26 cellular contexts compared by ENCODE assay signal in the genomic region with DNA sequence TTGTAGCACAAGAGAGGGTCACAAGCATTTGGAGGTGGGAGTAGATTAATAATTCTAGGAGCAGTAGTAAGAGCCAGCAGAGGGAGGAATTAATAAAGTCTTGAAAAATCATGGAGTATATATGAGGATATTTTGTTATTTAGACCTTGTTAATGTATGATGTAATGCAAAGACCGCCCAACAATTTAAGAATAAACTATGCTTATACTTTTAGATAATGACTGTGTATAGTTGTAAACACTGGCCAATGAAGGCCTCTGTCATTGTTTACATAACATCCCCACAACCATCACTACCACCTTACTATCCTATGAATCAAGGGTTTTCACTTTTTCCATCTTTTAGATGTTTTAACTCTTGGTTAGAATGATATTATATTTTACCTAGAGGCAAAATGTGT.
"Had no signal": no experiment of that assay in that cellular context is flagged by ENCODE, and none has a peak within 500 bp of the region (broad histone marks: within the 10 kb centered on the region; RNA-seq: fewer than 3 reads in every experiment).

No MANE protein-coding gene starts in this region.

- FAIRE-seq: urothelium cell line had no signal

- ATAC-seq: stimulated activated effector memory CD8-positive, alpha-beta T cell treated with anti-CD3 and anti-CD28 coated beads, Interleukin-12 subunit alpha, Interleukin-12 subunit beta, amount 100 ng/mL, for 72 hours; stimulated activated memory B cell treated with anti-CD40 and anti-IgM and Interleukin-4, amounts not matched to agents 10 μg/mL and 1 μg/mL and 100 μg/mL, for 72 hours; stimulated activated naive B cell treated with anti-CD40 and anti-IgM and Interleukin-4, amounts not matched to agents 10 μg/mL and 1 μg/mL and 100 μg/mL, for 72 hours; stimulated activated naive CD8-positive, alpha-beta T cell treated with anti-CD3 and anti-CD28 coated beads, Interleukin-15, amount 100 ng/mL, for 72 hours; stimulated activated naive CD8-positive, alpha-beta T cell treated with anti-CD3 and anti-CD28 coated beads, Interleukin-15, Interleukin-2, amounts not matched to agents 100 U/mL and 50 U/mL, for 24 hours; upper lobe of right lung had no signal

- H3K27ac ChIP-seq: stomach, suprapubic skin, testis, thoracic aorta, thyroid gland, tibial artery, tibial nerve, transverse colon, upper lobe of left lung, upper lobe of right lung, uterus, vagina had no signal

- H3K4me3 ChIP-seq: stomach, suprapubic skin, testis, thoracic aorta, thyroid gland, tibial artery, tibial nerve, transverse colon, upper lobe of left lung, upper lobe of right lung, uterus, vagina had no signal

- H3K4me1 ChIP-seq: stomach, suprapubic skin, testis, thyroid gland, tibial artery, tibial nerve, upper lobe of right lung, uterus, vagina had no signal

- H3K36me3 ChIP-seq: stomach, suprapubic skin, thoracic aorta, thyroid gland, tibial artery, transverse colon, upper lobe of left lung, upper lobe of right lung, uterus, vagina had no signal

- H3K9me3 ChIP-seq: stomach, suprapubic skin, testis, thoracic aorta, thyroid gland, tibial artery, tibial nerve, transverse colon, upper lobe of left lung, upper lobe of right lung, uterus, vagina had no signal

- H3K27me3 ChIP-seq: stomach, suprapubic skin, testis, thyroid gland, tibial artery, tibial nerve, transverse colon, upper lobe of left lung, upper lobe of right lung, uterus, vagina had no signal

- DNase-seq: stimulated activated CD4-positive, alpha-beta T cell treated with anti-CD3 and anti-CD28 coated beads, Interleukin-2, amount 100 ng/mL, for 48 hours; stimulated activated CD4-positive, alpha-beta T cell treated with anti-CD3 and anti-CD28 coated beads, Interleukin-4, amount 100 ng/mL, for 1 hour; stimulated activated CD4-positive, alpha-beta T cell treated with anti-CD3 and anti-CD28 coated beads, Interleukin-4, amount 100 ng/mL, for 24 hours; stimulated activated CD4-positive, alpha-beta T cell treated with anti-CD3 and anti-CD28 coated beads, Interleukin-4, amount 100 ng/mL, for 4 hours; stimulated activated CD8-positive, alpha-beta memory T cell treated with anti-CD3 and anti-CD28 coated beads, Interleukin-4, amount 100 ng/mL, for 48 hours; stimulated activated naive B cell treated with anti-CD40 and anti-IgM and Interleukin-4, amounts not matched to agents 10 μg/mL and 1 μg/mL and 100 μg/mL, for 72 hours; stimulated activated naive CD4-positive, alpha-beta T cell; stimulated activated naive CD4-positive, alpha-beta T cell treated with Interleukin-2 at 50 U/mL for 16 hours; stimulated activated naive CD8-positive, alpha-beta T cell treated with anti-CD3 and anti-CD28 coated beads, Interleukin-15, amount 100 ng/mL, for 72 hours; stimulated activated naive CD8-positive, alpha-beta T cell treated with anti-CD3 and anti-CD28 coated beads, Interleukin-15, Interleukin-2, amounts not matched to agents 100 U/mL and 50 U/mL, for 24 hours; stomach; substantia nigra; testis; thyroid gland; tibial artery; transverse colon; upper lobe of right lung; uterus had no signal
